ENCODE assay signal across 1 cellular context in the genomic region with DNA sequence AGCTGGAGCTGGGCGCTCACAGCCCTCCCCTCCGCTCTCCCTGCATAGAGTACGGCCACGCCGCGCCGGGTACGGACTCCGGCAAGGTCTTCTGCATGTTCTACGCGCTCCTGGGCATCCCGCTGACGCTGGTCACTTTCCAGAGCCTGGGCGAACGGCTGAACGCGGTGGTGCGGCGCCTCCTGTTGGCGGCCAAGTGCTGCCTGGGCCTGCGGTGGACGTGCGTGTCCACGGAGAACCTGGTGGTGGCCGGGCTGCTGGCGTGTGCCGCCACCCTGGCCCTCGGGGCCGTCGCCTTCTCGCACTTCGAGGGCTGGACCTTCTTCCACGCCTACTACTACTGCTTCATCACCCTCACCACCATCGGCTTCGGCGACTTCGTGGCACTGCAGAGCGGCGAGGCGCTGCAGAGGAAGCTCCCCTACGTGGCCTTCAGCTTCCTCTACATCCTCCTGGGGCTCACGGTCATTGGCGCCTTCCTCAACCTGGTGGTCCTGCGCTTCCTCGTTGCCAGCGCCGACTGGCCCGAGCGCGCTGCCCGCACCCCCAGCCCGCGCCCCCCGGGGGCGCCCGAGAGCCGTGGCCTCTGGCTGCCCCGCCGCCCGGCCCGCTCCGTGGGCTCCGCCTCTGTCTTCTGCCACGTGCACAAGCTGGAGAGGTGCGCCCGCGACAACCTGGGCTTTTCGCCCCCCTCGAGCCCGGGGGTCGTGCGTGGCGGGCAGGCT.
TF ChIP-seq lines count a peak whose summit lies in the region.

No MANE protein-coding gene starts in this region.

TF ChIP-seq in HepG2, 621 proteins besides CTCF, POLR2A, EP300 and RAD21 (continued from another document and continues in another):
- TF ChIP-seq ZNF18 (CRISPR knock-in tag; IDR thresholded peaks at IDR 0.05; ENCODE audit: insufficient replicate concordance) (no peak), ZNF432 (CRISPR knock-in tag; IDR thresholded peaks at IDR 0.05; ENCODE audit: borderline replicate concordance) (no peak), REPIN1 (CRISPR knock-in tag; IDR thresholded peaks at IDR 0.05; ENCODE audit: borderline replicate concordance, low read depth) (0 out of 2 replicates have a peak, but pooled peaks have one; percentile 23), RXRB (CRISPR knock-in tag; IDR thresholded peaks at IDR 0.05; ENCODE audit: borderline replicate concordance) (no peak), STAG1 (CRISPR knock-in tag; IDR thresholded peaks at IDR 0.05) (peak; percentile 43), ZNF234 (CRISPR knock-in tag; conservative IDR thresholded peaks at IDR 0.05) (no peak), MYNN (CRISPR knock-in tag; IDR thresholded peaks at IDR 0.05; ENCODE audit: low read depth) (no peak), ZFP41 (CRISPR knock-in tag; IDR thresholded peaks at IDR 0.05; ENCODE audit: borderline replicate concordance) (no peak), ZNF710 (CRISPR knock-in tag; IDR thresholded peaks at IDR 0.05; ENCODE audit: borderline replicate concordance) (no peak), SRY (CRISPR knock-in tag; IDR thresholded peaks at IDR 0.05) (no peak), DR1 (CRISPR knock-in tag; IDR thresholded peaks at IDR 0.05) (no peak), FOXA1 (IDR thresholded peaks at IDR 0.05) (no peak), FOXA1 (CRISPR knock-in tag; IDR thresholded peaks at IDR 0.05) (no peak), POLR2AphosphoS5 (IDR thresholded peaks at IDR 0.05; ENCODE audit: low read depth, low read length) (no peak), HIVEP1 (CRISPR knock-in tag; IDR thresholded peaks at IDR 0.05) (peak; percentile 20; the same call in 1 of the 2 replicates), ZBTB33 (CRISPR knock-in tag; IDR thresholded peaks at IDR 0.05) (peak; percentile 66; the same call in 1 of the 2 replicates), SP2 (CRISPR knock-in tag; IDR thresholded peaks at IDR 0.05) (no peak), TBX3 (IDR thresholded peaks at IDR 0.05; ENCODE audit: borderline replicate concordance) (no peak), STAT6 (CRISPR knock-in tag; IDR thresholded peaks at IDR 0.05; ENCODE audit: borderline replicate concordance) (no peak), ZNF354B (CRISPR knock-in tag; IDR thresholded peaks at IDR 0.05) (no peak), DNMT1 (CRISPR knock-in tag; IDR thresholded peaks at IDR 0.05) (peak; percentile 87; the same call in 1 of the 2 replicates), NCOA5 (CRISPR knock-in tag; IDR thresholded peaks at IDR 0.05) (no peak), PRMT3 (CRISPR knock-in tag; IDR thresholded peaks at IDR 0.05; ENCODE audit: borderline replicate concordance, low read depth) (no peak), SNAI1 (CRISPR knock-in tag; IDR thresholded peaks at IDR 0.05; ENCODE audit: borderline replicate concordance) (no peak), ZNF550 (CRISPR knock-in tag; IDR thresholded peaks at IDR 0.05; ENCODE audit: borderline replicate concordance) (no peak), MLLT10 (CRISPR knock-in tag; IDR thresholded peaks at IDR 0.05) (no peak), ZNF34 (CRISPR knock-in tag; IDR thresholded peaks at IDR 0.05; ENCODE audit: borderline replicate concordance) (no peak), ZFP36L2 (CRISPR knock-in tag; IDR thresholded peaks at IDR 0.05) (no peak), ZSCAN21 (CRISPR knock-in tag; IDR thresholded peaks at IDR 0.05; ENCODE audit: borderline replicate concordance) (no peak), TEAD3 (CRISPR knock-in tag; optimal IDR thresholded peaks at IDR 0.05; ENCODE audit: borderline replicate concordance) (no peak), ZFP90 (CRISPR knock-in tag; IDR thresholded peaks at IDR 0.05; ENCODE audit: borderline replicate concordance) (no peak), ZNF772 (CRISPR knock-in tag; IDR thresholded peaks at IDR 0.05) (no peak), POGZ (CRISPR knock-in tag; IDR thresholded peaks at IDR 0.05) (no peak), ZFP1 (CRISPR knock-in tag; IDR thresholded peaks at IDR 0.05) (no peak), MAF1 (CRISPR knock-in tag; IDR thresholded peaks at IDR 0.05; ENCODE audit: borderline replicate concordance) (no peak), ZNF547 (CRISPR knock-in tag; IDR thresholded peaks at IDR 0.05) (peak; percentile 73; the same call in 1 of the 2 replicates), ZFY (CRISPR knock-in tag; IDR thresholded peaks at IDR 0.05) (0 out of 2 replicates have a peak, but pooled peaks have one; percentile 18), ZFP36 (IDR thresholded peaks at IDR 0.05; ENCODE audit: borderline replicate concordance, low read depth, low read length, partially characterized antibody) (no peak), ADNP (CRISPR knock-in tag; IDR thresholded peaks at IDR 0.05) (0 out of 2 replicates have a peak, but pooled peaks have one; percentile 35), KLF15 (CRISPR knock-in tag; IDR thresholded peaks at IDR 0.05; ENCODE audit: borderline replicate concordance) (no peak), ZNF333 (CRISPR knock-in tag; IDR thresholded peaks at IDR 0.05; ENCODE audit: borderline replicate concordance) (no peak), ATF4 (CRISPR knock-in tag; IDR thresholded peaks at IDR 0.05) (no peak), HHEX (CRISPR knock-in tag; IDR thresholded peaks at IDR 0.05) (no peak), ZSCAN9 (CRISPR knock-in tag; IDR thresholded peaks at IDR 0.05; ENCODE audit: borderline replicate concordance) (no peak), ZUFSP (CRISPR knock-in tag; IDR thresholded peaks at IDR 0.05; ENCODE audit: borderline replicate concordance) (no peak), ZFAT (CRISPR knock-in tag; conservative IDR thresholded peaks at IDR 0.05) (no peak), ZNF343 (CRISPR knock-in tag; IDR thresholded peaks at IDR 0.05) (0 out of 2 replicates have a peak, but pooled peaks have one; percentile 25), ESRRA (CRISPR knock-in tag; IDR thresholded peaks at IDR 0.05; ENCODE audit: low read depth) (no peak)
- TF ChIP-seq, protein P1, sequence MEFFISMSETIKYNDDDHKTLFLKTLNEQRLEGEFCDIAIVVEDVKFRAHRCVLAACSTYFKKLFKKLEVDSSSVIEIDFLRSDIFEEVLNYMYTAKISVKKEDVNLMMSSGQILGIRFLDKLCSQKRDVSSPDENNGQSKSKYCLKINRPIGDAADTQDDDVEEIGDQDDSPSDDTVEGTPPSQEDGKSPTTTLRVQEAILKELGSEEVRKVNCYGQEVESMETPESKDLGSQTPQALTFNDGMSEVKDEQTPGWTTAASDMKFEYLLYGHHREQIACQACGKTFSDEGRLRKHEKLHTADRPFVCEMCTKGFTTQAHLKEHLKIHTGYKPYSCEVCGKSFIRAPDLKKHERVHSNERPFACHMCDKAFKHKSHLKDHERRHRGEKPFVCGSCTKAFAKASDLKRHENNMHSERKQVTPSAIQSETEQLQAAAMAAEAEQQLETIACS (CRISPR knock-in tag; IDR thresholded peaks at IDR 0.05), result no peak
- TF ChIP-seq, protein P2, sequence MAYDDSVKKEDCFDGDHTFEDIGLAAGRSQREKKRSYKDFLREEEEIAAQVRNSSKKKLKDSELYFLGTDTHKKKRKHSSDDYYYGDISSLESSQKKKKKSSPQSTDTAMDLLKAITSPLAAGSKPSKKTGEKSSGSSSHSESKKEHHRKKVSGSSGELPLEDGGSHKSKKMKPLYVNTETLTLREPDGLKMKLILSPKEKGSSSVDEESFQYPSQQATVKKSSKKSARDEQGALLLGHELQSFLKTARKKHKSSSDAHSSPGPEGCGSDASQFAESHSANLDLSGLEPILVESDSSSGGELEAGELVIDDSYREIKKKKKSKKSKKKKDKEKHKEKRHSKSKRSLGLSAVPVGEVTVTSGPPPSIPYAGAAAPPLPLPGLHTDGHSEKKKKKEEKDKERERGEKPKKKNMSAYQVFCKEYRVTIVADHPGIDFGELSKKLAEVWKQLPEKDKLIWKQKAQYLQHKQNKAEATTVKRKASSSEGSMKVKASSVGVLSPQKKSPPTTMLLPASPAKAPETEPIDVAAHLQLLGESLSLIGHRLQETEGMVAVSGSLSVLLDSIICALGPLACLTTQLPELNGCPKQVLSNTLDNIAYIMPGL (CRISPR knock-in tag; IDR thresholded peaks at IDR 0.05; ENCODE audit: borderline replicate concordance in 1 of 2, low read depth in 1 of 2), result peak; percentile 24 to 47; a peak in 1 of 4 replicates
- TF ChIP-seq, protein P3, sequence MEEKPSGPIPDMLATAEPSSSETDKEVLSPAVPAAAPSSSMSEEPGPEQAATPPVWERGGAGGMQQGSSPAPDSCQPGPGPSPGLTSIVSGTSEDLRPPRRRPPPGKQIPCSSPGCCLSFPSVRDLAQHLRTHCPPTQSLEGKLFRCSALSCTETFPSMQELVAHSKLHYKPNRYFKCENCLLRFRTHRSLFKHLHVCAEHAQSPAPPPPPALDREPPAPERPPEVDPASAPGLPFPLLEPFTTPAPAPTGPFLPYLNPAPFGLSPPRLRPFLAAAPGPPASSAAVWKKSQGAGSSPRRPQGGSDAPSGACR (CRISPR knock-in tag; IDR thresholded peaks at IDR 0.05), result no peak
